ENCODE assay signal across 8 cellular contexts in the genomic region with DNA sequence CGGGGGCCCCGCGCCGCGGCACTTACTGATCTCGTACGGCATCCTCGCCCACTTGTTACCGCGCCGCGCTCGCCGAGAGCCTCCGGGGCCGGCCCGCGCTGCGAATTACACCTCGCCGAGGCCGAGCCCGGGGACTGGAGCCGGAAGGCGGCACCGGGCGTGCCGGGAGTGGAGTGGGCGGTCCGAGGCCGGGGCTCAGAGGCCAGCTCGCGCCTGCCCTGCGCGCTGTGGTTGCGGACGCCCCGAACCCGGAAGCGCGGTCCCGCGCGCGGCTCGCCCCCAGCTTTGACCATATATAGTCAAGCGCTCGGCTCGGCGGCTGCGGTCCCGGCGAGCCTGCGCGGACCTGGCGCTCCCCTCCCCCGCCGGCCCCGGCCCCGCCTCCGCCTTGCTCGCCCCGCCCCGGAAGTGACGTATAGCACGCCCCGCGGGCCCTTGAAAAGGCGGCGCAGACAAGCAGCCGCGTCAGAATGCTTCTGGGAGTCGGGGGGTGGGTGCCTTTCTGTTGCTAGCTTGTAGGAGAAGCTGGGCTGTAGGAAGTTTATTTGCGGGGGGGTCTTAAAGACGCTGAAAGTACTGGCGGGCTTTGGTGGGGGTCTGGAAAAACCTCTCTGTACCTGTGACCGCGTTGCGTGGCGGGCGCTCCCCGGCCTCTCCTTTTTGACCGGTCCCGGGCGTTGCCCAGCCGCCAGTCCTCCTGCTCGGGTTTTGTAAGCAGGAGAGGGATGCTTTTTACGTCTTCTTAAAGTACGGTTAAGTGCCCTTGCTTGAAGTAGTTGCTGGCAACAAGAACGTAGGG. TPM values are rescaled to one million over a fixed set of nuclear protein-coding genes. Genes with fewer than 3 reads are reported as not detected.
DNase-seq lines count a peak whose midpoint lies in the region; ATAC-seq and TF ChIP-seq lines count a peak whose summit lies in the region.

A gene with protein sequence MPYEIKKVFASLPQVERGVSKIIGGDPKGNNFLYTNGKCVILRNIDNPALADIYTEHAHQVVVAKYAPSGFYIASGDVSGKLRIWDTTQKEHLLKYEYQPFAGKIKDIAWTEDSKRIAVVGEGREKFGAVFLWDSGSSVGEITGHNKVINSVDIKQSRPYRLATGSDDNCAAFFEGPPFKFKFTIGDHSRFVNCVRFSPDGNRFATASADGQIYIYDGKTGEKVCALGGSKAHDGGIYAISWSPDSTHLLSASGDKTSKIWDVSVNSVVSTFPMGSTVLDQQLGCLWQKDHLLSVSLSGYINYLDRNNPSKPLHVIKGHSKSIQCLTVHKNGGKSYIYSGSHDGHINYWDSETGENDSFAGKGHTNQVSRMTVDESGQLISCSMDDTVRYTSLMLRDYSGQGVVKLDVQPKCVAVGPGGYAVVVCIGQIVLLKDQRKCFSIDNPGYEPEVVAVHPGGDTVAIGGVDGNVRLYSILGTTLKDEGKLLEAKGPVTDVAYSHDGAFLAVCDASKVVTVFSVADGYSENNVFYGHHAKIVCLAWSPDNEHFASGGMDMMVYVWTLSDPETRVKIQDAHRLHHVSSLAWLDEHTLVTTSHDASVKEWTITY (minus strand): TSS at position 175 of the 799 bp plus-strand sequence. CDS start 133 bp downstream, at position 42.

- H3K9me3 ChIP-seq in psoas muscle: no peaks in the 10 kb centered on the region

- DNase-seq in NCI-H1694 treated with DMSO at 0.1 percent for 48 hours (lab: John Stamatoyannopoulos, UW) (peak; percentile 27), T-helper 2 cell (peak; percentile 81 to 95 (median 86)), left ventricle myocardium superior (peak; percentile 99), psoas muscle (peak; percentile 98 to 99)

- WGBS in psoas muscle, 3 donors: 0 to 1% (median 1%) methylated on average over 71 to 90 of the region's 90 CpGs
- under 1% methylated on average over 90 of the region's 90 CpGs for WGBS in urinary bladder

- intact Hi-C loops in left ventricle myocardium superior (cut with micrococcal nuclease): no loop called here
- intact Hi-C loops in psoas muscle (cut with DNase I): loop anchor here in 1 of 2 donors (5.0 kb wide), 1 partner anchor 35 kb away; no protein-coding TSS in a partner anchor

- TF ChIP-seq CTCF in psoas muscle (IDR thresholded peaks at IDR 0.05): no peak

- H3K36me3 ChIP-seq in psoas muscle (ENCODE audit: insufficient read depth in 1 of 2, low read depth in 1 of 2): peaks cover 8 to 38% of the 10 kb centered on the region in 2 donors
- H3K36me3 ChIP-seq in urinary bladder (ENCODE audit: insufficient read depth): no peaks in the 10 kb centered on the region

- H3K4me1 ChIP-seq in psoas muscle (peaks cover 37% of the 10 kb centered on the region), urinary bladder (ENCODE audit: insufficient read depth) (no peaks in the 10 kb centered on the region)

- peak within 1 kb of the TSS; percentile 90 for H3K4me3 ChIP-seq in psoas muscle
- H3K4me3 ChIP-seq in urinary bladder (ENCODE audit: low read depth, low read length): peak within 1 kb of the TSS; percentile 86

- H3K27me3 ChIP-seq in psoas muscle (ENCODE audit: insufficient read depth in 3 of 3, low read length in 2 of 3): no peaks in the 10 kb centered on the region

- ATAC-seq in GM18499 (IDR thresholded peaks at IDR 0.05; ENCODE audit: insufficient read depth, unreplicated experiment) (peak; percentile 66), HG02885 (IDR thresholded peaks at IDR 0.05; ENCODE audit: poor library complexity, unreplicated experiment) (peak; percentile 86), left ventricle myocardium superior (peak; percentile 98), psoas muscle (peak; percentile 93 to 97 (median 96))

- H3K27ac ChIP-seq in angular gyrus (ENCODE audit: low read depth, low read length): peak within 1 kb of the TSS; percentile 90
- peak within 1 kb of the TSS; percentile 97 for H3K27ac ChIP-seq in psoas muscle
- H3K27ac ChIP-seq in urinary bladder (ENCODE audit: low read depth): peak within 1 kb of the TSS; percentile 90

RNA-seq across cellular contexts. Expression of the gene that starts here (rescaled TPM):
- total RNA-seq in left ventricle myocardium superior (182 TPM), psoas muscle (100 to 1,000 TPM in 3 of 4 donors, 10 to 100 TPM in 1; 86.3 to 146 (median 118) TPM), urinary bladder (107 TPM)
- polyA plus RNA-seq in psoas muscle (100 to 1,000 TPM in 1 of 3 donors, 10 to 100 TPM in 2; 55.6 to 273 (median 79.1) TPM), urinary bladder (361 TPM)

Comparison
In these comparisons a context has a peak if more than half of its experiments do, and no peak if none do; other contexts are left out.
1. Peak in every context shown above with its lines: DNase-seq, ATAC-seq, H3K4me3 ChIP-seq and H3K27ac ChIP-seq.
2. DNase-seq: peak in every context shown above with its lines; median percentile 99 in left ventricle myocardium superior; 98 in psoas muscle; 86 in T-helper 2 cell; 27 in NCI-H1694 treated with DMSO at 0.1 percent for 48 hours.